ENCODE assay signal across 13 cellular contexts in the genomic region with DNA sequence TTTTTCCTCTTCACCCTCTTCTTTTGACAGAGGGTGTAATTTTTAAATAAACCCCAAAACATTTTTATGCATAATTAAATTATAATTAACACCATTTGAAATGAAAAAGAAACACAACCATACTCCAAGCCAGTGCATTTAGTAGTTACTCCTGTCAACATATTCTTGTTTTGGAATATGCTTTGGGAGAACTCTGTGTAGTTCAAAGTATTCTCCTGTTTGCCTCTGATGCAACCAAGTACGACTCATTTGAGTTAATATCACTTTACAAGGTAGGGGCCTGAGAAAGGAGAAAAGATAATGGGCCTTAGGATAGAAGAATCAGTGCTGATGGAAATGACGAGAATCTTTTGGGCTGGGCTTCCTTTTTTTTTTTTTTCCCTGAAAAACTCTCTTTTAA. TPM values are rescaled to one million over a fixed set of nuclear protein-coding genes. Genes with fewer than 3 reads are reported as not detected.
A peak's percentile ranks its signal among the peaks of the same experiment; 100 is the strongest.
DNase-seq lines count a peak whose midpoint lies in the region; ATAC-seq, FAIRE-seq and TF ChIP-seq lines count a peak whose summit lies in the region.
"Had no signal": no experiment of that assay in that cellular context is flagged by ENCODE, and none has a peak within 500 bp of the region (broad histone marks: within the 10 kb centered on the region; RNA-seq: fewer than 3 reads in every experiment).

No MANE protein-coding gene starts in this region.

- intact Hi-C loops in dorsolateral prefrontal cortex (cut with DNase I), result loop anchor here (10.0 kb wide), 1 partner anchor 102 kb away; no protein-coding TSS in a partner anchor
- intact Hi-C loops in naive thymus-derived CD4-positive, alpha-beta T cell (cut with micrococcal nuclease), result loop anchor here in 1 of 2 donors (5.0 kb wide), 2 partner anchors 100 to 300 kb away; no protein-coding TSS in a partner anchor

- no peaks in the 10 kb centered on the region for H4K20me1 ChIP-seq in KMS-11 (ENCODE audit: insufficient read depth)

- H3K4me1 Mint-ChIP-seq in naive thymus-derived CD4-positive, alpha-beta T cell, result peaks cover 5 to 30% (median 17%) of the 10 kb centered on the region in 7 donors

- H3K4me3 Mint-ChIP-seq in naive thymus-derived CD4-positive, alpha-beta T cell, result no peak overlapping the region
- H3K4me3 Mint-ChIP-seq: central memory CD8-positive, alpha-beta T cell had no signal

- peaks cover 40% of the 10 kb centered on the region for H3K4me1 ChIP-seq in KMS-11 (ENCODE audit: low read depth, poor library complexity, severe bottlenecking)
- peaks cover 24% of the 10 kb centered on the region for H3K4me1 ChIP-seq in mesodermal cell (ENCODE audit: control insufficient read depth, insufficient read depth, low read length, poor library complexity, severe bottlenecking)
- H3K4me1 ChIP-seq in naive thymus-derived CD4-positive, alpha-beta T cell (ENCODE audit: control insufficient read depth in 2 of 2, insufficient read depth in 2 of 2, low read length in 2 of 2), result no peaks in the 10 kb centered on the region

- no peak overlapping the region for H3K9ac ChIP-seq in KMS-11

- TF ChIP-seq CTCF in AG09309 (IDR thresholded peaks at IDR 0.05; ENCODE audit: control insufficient read depth, insufficient read depth, low read depth, low read length, missing control alignments), result no peak
- TF ChIP-seq CTCF in KMS-11 (conservative IDR thresholded peaks at IDR 0.05; ENCODE audit: low read depth, low read length), result no peak
- TF ChIP-seq CTCF in dorsolateral prefrontal cortex (IDR thresholded peaks at IDR 0.05 in 54 of 56, conservative IDR thresholded peaks at IDR 0.05 in 2 of 56; ENCODE audit: low read depth in 1 of 56, partially characterized antibody in 56 of 56), result no peak

- no peak overlapping the region for H2AFZ ChIP-seq in KMS-11 (ENCODE audit: low read depth)

- H3K36me3 ChIP-seq in KMS-11 (ENCODE audit: insufficient read depth) (no peaks in the 10 kb centered on the region), mesodermal cell (ENCODE audit: control insufficient read depth, insufficient read depth, low read length) (no peaks in the 10 kb centered on the region)
- H3K36me3 ChIP-seq in naive thymus-derived CD4-positive, alpha-beta T cell (ENCODE audit: control insufficient read depth in 2 of 3, insufficient read depth in 3 of 3, low read length in 3 of 3), result no peaks in the 10 kb centered on the region
- H3K36me3 ChIP-seq: BE2C had no signal

- H3K4me3 ChIP-seq in AG09309 (ENCODE audit: control insufficient read depth, low read depth, low read length), result peak overlapping the region; percentile 87
- H3K4me3 ChIP-seq in KMS-11 (IDR thresholded peaks at IDR 0.05; ENCODE audit: insufficient read depth, low read depth, low read length), result no peak overlapping the region
- peak overlapping the region in 58 of 59 donors; percentile 51 to 93 (median 82) for H3K4me3 ChIP-seq in dorsolateral prefrontal cortex
- peak overlapping the region; percentile 88 for H3K4me3 ChIP-seq in mesodermal cell (ENCODE audit: extremely low read depth, insufficient read depth, low read length, poor library complexity, severe bottlenecking)
- no peak overlapping the region for H3K4me3 ChIP-seq in naive thymus-derived CD4-positive, alpha-beta T cell (ENCODE audit: low read length)

- no peaks in the 10 kb centered on the region for H3K27me3 ChIP-seq in KMS-11 (ENCODE audit: insufficient read depth, low read depth)
- H3K27me3 ChIP-seq in dorsolateral prefrontal cortex, result no peaks in the 10 kb centered on the region
- H3K27me3 ChIP-seq in naive thymus-derived CD4-positive, alpha-beta T cell (ENCODE audit: control insufficient read depth in 2 of 2, insufficient read depth in 2 of 2, low read length in 2 of 2), result peaks cover 0 to 9% of the 10 kb centered on the region in 2 donors
- H3K27me3 ChIP-seq: BE2C had no signal

- ATAC-seq in naive thymus-derived CD4-positive, alpha-beta T cell, result no peak
- ATAC-seq in HG03469 (IDR thresholded peaks at IDR 0.05; ENCODE audit: unreplicated experiment) (no peak), HG02938 (IDR thresholded peaks at IDR 0.05; ENCODE audit: unreplicated experiment) (no peak)
- ATAC-seq: Panc1 had no signal

- CTCF ChIA-PET in naive thymus-derived CD4-positive, alpha-beta T cell (lab: Charles Lee), result interaction anchor here (0.7 kb wide), 1 partner anchor 894 kb away, joined by 6 read pairs; no protein-coding TSS in a partner anchor

- H3K27ac Mint-ChIP-seq in naive thymus-derived CD4-positive, alpha-beta T cell, result no peak overlapping the region

- no peak for FAIRE-seq in GM19239 (lab: Jason Lieb, UNC)

- H3K36me3 Mint-ChIP-seq in naive thymus-derived CD4-positive, alpha-beta T cell, result no peaks in the 10 kb centered on the region

- no peaks in the 10 kb centered on the region for H3K9me3 ChIP-seq in mesodermal cell (ENCODE audit: control insufficient read depth, low read length)
- H3K9me3 ChIP-seq in naive thymus-derived CD4-positive, alpha-beta T cell (ENCODE audit: control insufficient read depth in 2 of 3, low read length in 3 of 3), result no peaks in the 10 kb centered on the region
- H3K9me3 ChIP-seq: BE2C had no signal

- peaks cover 45 to 59% (median 51%) of the 10 kb centered on the region in 5 donors for H3K27me3 Mint-ChIP-seq in naive thymus-derived CD4-positive, alpha-beta T cell

- H3K27ac ChIP-seq in KMS-11, result no peak overlapping the region
- H3K27ac ChIP-seq in dorsolateral prefrontal cortex, result peak overlapping the region in 50 of 59 donors; percentile 1 to 96 (median 90)
- H3K27ac ChIP-seq in mesodermal cell (ENCODE audit: low read depth, low read length, severe bottlenecking), result no peak overlapping the region
- H3K27ac ChIP-seq in naive thymus-derived CD4-positive, alpha-beta T cell (ENCODE audit: low read depth, low read length), result no peak overlapping the region

- peaks cover 0 to 2% (median 0%) of the 10 kb centered on the region in 11 donors for H3K9me3 Mint-ChIP-seq in naive thymus-derived CD4-positive, alpha-beta T cell
- H3K9me3 Mint-ChIP-seq: central memory CD8-positive, alpha-beta T cell had no signal

- H3K79me2 ChIP-seq in KMS-11 (ENCODE audit: insufficient read depth, low read depth), result peaks cover 42% of the 10 kb centered on the region; the same call in 1 of the 2 replicates

- WGBS in mesodermal cell (ENCODE audit: insufficient coverage in 2 of 2), 2 experiments, result 66% methylated on average over 2 of the region's 2 CpGs; no CpG with 5 or more reads in 1 of the 2 experiments

- no peak for DNase-seq in AG09309 (ENCODE audit: low read depth)
- no peak for DNase-seq in dorsolateral prefrontal cortex
- no peak for DNase-seq in GM19239 (ENCODE audit: insufficient read length, low spot score)
- DNase-seq in naive thymus-derived CD4-positive, alpha-beta T cell, result no peak
- DNase-seq: activated T-cell treated with anti-CD3 and anti-CD28 coated beads, Interleukin-2, amount 50 U/mL, for 48 hours; BE2C; NCI-H187 had no signal

- POLR2A ChIA-PET in naive thymus-derived CD4-positive, alpha-beta T cell (lab: Charles Lee), result no interaction called here

- peak overlapping the region; percentile 49; the same call in 1 of the 2 replicates for H3K4me2 ChIP-seq in KMS-11

RNA-seq across cellular contexts. Expression of gene PTPN13, which starts 2.7 kb away (rescaled TPM):
- 100 to 1,000 TPM in 1 of 120 experiments, 10 to 100 TPM in 119; 25.4 to 145 (median 48.0) TPM for total RNA-seq in dorsolateral prefrontal cortex
- polyA plus RNA-seq in mesodermal cell (2013, experiment 1 of 2), result 61.2 TPM
- polyA plus RNA-seq in mesodermal cell (2013, experiment 2 of 2), result 65.1 TPM
- total RNA-seq in naive thymus-derived CD4-positive, alpha-beta T cell, result 1 to 10 TPM in 1 of 5 experiments, under 1 TPM in 3, not detected in 1; 0.05 to 4.5 (median 0.21) TPM
- polyA plus RNA-seq in naive thymus-derived CD4-positive, alpha-beta T cell, result not detected

Comparison
In these comparisons a context has a peak if more than half of its experiments do, and no peak if none do; other contexts are left out.
1. H3K4me3 ChIP-seq: peak in AG09309 (single experiment), dorsolateral prefrontal cortex (58 of 59) and mesodermal cell (single experiment); none in KMS-11 (single experiment) and naive thymus-derived CD4-positive, alpha-beta T cell (single experiment).
2. H3K27ac ChIP-seq: peak in dorsolateral prefrontal cortex (50 of 59); none in KMS-11 (single experiment), mesodermal cell (single experiment) and naive thymus-derived CD4-positive, alpha-beta T cell (single experiment).
3. RNA of gene PTPN13, which starts 2.7 kb away (total RNA-seq): 25.4 to 145 TPM in dorsolateral prefrontal cortex; 0.05 to 4.5 TPM in naive thymus-derived CD4-positive, alpha-beta T cell; every median in the first group is over 4 times any median in the second.